In genomic region chr2:231455222-231455621, GRCh38 we compare ENCODE assay signal across 18 cellular contexts. TPM values are rescaled to one million over a fixed set of nuclear protein-coding genes. Genes with fewer than 3 reads are reported as not detected.
A peak's percentile ranks its signal among the peaks of the same experiment; 100 is the strongest.
DNase-seq lines count a peak whose midpoint lies in the region; ATAC-seq, FAIRE-seq and TF ChIP-seq lines count a peak whose summit lies in the region.
"Had no signal": no experiment of that assay in that cellular context is flagged by ENCODE, and none has a peak within 500 bp of the region (broad histone marks: within the 10 kb centered on the region; RNA-seq: fewer than 3 reads in every experiment).

No MANE protein-coding gene starts in this region.

- no peak overlapping the region for H4K91ac ChIP-seq in mesenchymal stem cell (ENCODE audit: low read length)

- H3K9me3 ChIP-seq in CD4-positive, alpha-beta T cell (ENCODE audit: control insufficient read depth, low read length), result no peaks in the 10 kb centered on the region
- no peaks in the 10 kb centered on the region for H3K9me3 ChIP-seq in mesenchymal stem cell (ENCODE audit: control insufficient read depth, low read length)
- H3K9me3 ChIP-seq: right lobe of liver had no signal

- peaks cover 39% of the 10 kb centered on the region for H3K4me1 Mint-ChIP-seq in CD4-positive, alpha-beta T cell (ENCODE audit: low read depth)
- H3K4me1 Mint-ChIP-seq in activated CD8-positive, alpha-beta T cell treated with anti-CD3 and anti-CD28 coated beads, Interleukin-2, amount 10 ng/mL, durations not matched to agents 7 days and 5 days (ENCODE audit: low read depth), result peaks cover 30% of the 10 kb centered on the region

- POLR2A ChIA-PET in CD4-positive, alpha-beta T cell (lab: Charles Lee), result interaction anchor here (5.9 kb wide), 1 partner anchor 9 kb away, joined by 117 read pairs; the partner anchor contains the start of gene NCL
- POLR2A ChIA-PET in activated CD8-positive, alpha-beta T cell treated with anti-CD3 and anti-CD28 coated beads, Interleukin-2, amount 10 ng/mL, durations not matched to agents 7 days and 5 days (lab: Charles Lee), result interaction anchor here (0.6 to 5.3 kb wide), 2 partner anchors 8 to 63 kb away, joined by 3 to 62 read pairs; partner anchors contain the start of gene NCL

- ATAC-seq in CD4-positive, alpha-beta T cell (ENCODE audit: poor library complexity), result no peak
- no peak for ATAC-seq in activated CD8-positive, alpha-beta T cell treated with anti-CD3 and anti-CD28 coated beads, Interleukin-2, amount 10 ng/mL, durations not matched to agents 7 days and 5 days
- no peak for ATAC-seq in HG03457 (IDR thresholded peaks at IDR 0.05; ENCODE audit: unreplicated experiment)
- ATAC-seq: right lobe of liver had no signal

- DNase-seq in CD4-positive, alpha-beta T cell, result no peak
- DNase-seq in GM12892 (ENCODE audit: insufficient read length) (no peak), mesenchymal stem cell (no peak), C1 segment of cervical spinal cord (lab: John Stamatoyannopoulos, UW) (no peak), G401 (ENCODE audit: low spot score) (no peak)
- no peak for DNase-seq in activated CD8-positive, alpha-beta T cell treated with anti-CD3 and anti-CD28 coated beads, Interleukin-2, amount 10 ng/mL, durations not matched to agents 7 days and 5 days
- DNase-seq: amniotic stem cell; CD4-positive, CD25-positive, alpha-beta regulatory T cell; GDM1; HCEC 1CT; Karpas-422; NCI-H1930; NCI-H69; RPMI8226; stimulated activated naive CD4-positive, alpha-beta T cell treated with Interleukin-2 at 50 U/mL for 16 hours had no signal

- H3K18ac ChIP-seq in mesenchymal stem cell (ENCODE audit: low read depth in 1 of 2, low read length in 2 of 2), result no peak overlapping the region

- H3K4ac ChIP-seq in mesenchymal stem cell (ENCODE audit: low read depth in 1 of 2, low read length in 2 of 2), result no peak overlapping the region

- H3K9ac ChIP-seq in mesenchymal stem cell (ENCODE audit: low read length), result no peak overlapping the region

- H3K4me3 ChIP-seq in mesenchymal stem cell (ENCODE audit: insufficient read depth in 1 of 2, low read depth in 1 of 2, low read length in 2 of 2), result no peak overlapping the region
- H3K4me3 ChIP-seq: dorsolateral prefrontal cortex, right lobe of liver had no signal

- no peak overlapping the region for H2AFZ ChIP-seq in mesenchymal stem cell (ENCODE audit: low read depth, low read length)

- peaks cover 43 to 83% of the 10 kb centered on the region in 2 experiments for H3K36me3 ChIP-seq in mesenchymal stem cell (ENCODE audit: control insufficient read depth in 1 of 2, insufficient read depth in 2 of 2, low read depth in 1 of 2, low read length in 2 of 2)

- H2BK12ac ChIP-seq in mesenchymal stem cell (ENCODE audit: low read length in 2 of 2), result no peak overlapping the region

- TF ChIP-seq POLR2A in GM12892 (IDR thresholded peaks at IDR 0.05; ENCODE audit: low read depth, low read length), result peak; percentile 66

- CTCF ChIA-PET in CD4-positive, alpha-beta T cell (lab: Charles Lee), result no interaction called here
- CTCF ChIA-PET in activated CD8-positive, alpha-beta T cell treated with anti-CD3 and anti-CD28 coated beads, Interleukin-2, amount 10 ng/mL, durations not matched to agents 7 days and 5 days (lab: Charles Lee), result interaction anchor here (0.8 to 1.4 kb wide), 3 partner anchors 50 to 351 kb away, joined by 3 to 4 read pairs (median 3); no protein-coding TSS in a partner anchor

- H3K79me1 ChIP-seq in mesenchymal stem cell (replicated peaks; ENCODE audit: low read length, poor library complexity, severe bottlenecking), result peaks cover 7% of the 10 kb centered on the region

- no peak overlapping the region for H3K27ac ChIP-seq in CD4-positive, alpha-beta T cell (ENCODE audit: low read depth, low read length)
- no peak overlapping the region for H3K27ac ChIP-seq in mesenchymal stem cell (ENCODE audit: low read length, poor library complexity, severe bottlenecking)
- H3K27ac ChIP-seq: dorsolateral prefrontal cortex, right lobe of liver had no signal

- intact Hi-C loops in CD4-positive, alpha-beta T cell (cut with DNase I, micrococcal nuclease), result no loop called here

- WGBS in mesenchymal stem cell, result 93% methylated on average over 11 of the region's 11 CpGs

- no peak overlapping the region for H3K14ac ChIP-seq in mesenchymal stem cell (ENCODE audit: low read length in 2 of 2)

- H3K27ac Mint-ChIP-seq in CD4-positive, alpha-beta T cell, result peak overlapping the region; percentile 14
- peak overlapping the region; percentile 63 for H3K27ac Mint-ChIP-seq in activated CD8-positive, alpha-beta T cell treated with anti-CD3 and anti-CD28 coated beads, Interleukin-2, amount 10 ng/mL, durations not matched to agents 7 days and 5 days

- H3K4me2 ChIP-seq in mesenchymal stem cell (ENCODE audit: low read length, poor library complexity, severe bottlenecking), result no peak overlapping the region

- H3K4me1 ChIP-seq in mesenchymal stem cell (ENCODE audit: control insufficient read depth, insufficient read depth, low read depth, low read length), result peaks cover 3% of the 10 kb centered on the region
- H3K4me1 ChIP-seq: right lobe of liver had no signal

- H4K8ac ChIP-seq in mesenchymal stem cell (ENCODE audit: low read length), result peak overlapping the region; percentile 31

- H3K23ac ChIP-seq in mesenchymal stem cell (ENCODE audit: low read length in 2 of 2), result no peak overlapping the region

- H3K36me3 Mint-ChIP-seq in CD4-positive, alpha-beta T cell (ENCODE audit: low read depth), result peaks cover 87% of the 10 kb centered on the region
- peaks cover 77% of the 10 kb centered on the region for H3K36me3 Mint-ChIP-seq in activated CD8-positive, alpha-beta T cell treated with anti-CD3 and anti-CD28 coated beads, Interleukin-2, amount 10 ng/mL, durations not matched to agents 7 days and 5 days (ENCODE audit: low read depth)

- H3K27me3 Mint-ChIP-seq in CD4-positive, alpha-beta T cell, result no peaks in the 10 kb centered on the region
- H3K27me3 Mint-ChIP-seq in activated CD8-positive, alpha-beta T cell treated with anti-CD3 and anti-CD28 coated beads, Interleukin-2, amount 10 ng/mL, durations not matched to agents 7 days and 5 days (ENCODE audit: low read depth), result no peaks in the 10 kb centered on the region

- no peak overlapping the region for H2BK5ac ChIP-seq in mesenchymal stem cell (ENCODE audit: low read depth, low read length, poor library complexity, severe bottlenecking)

- no peaks in the 10 kb centered on the region for H3K27me3 ChIP-seq in CD4-positive, alpha-beta T cell (ENCODE audit: control insufficient read depth, insufficient read depth, low read length)
- no peaks in the 10 kb centered on the region for H3K27me3 ChIP-seq in mesenchymal stem cell (ENCODE audit: control insufficient read depth in 1 of 2, insufficient read depth in 1 of 2, low read length in 2 of 2)
- H3K27me3 ChIP-seq: dorsolateral prefrontal cortex, right lobe of liver had no signal

- no peak overlapping the region for H2AK5ac ChIP-seq in mesenchymal stem cell (ENCODE audit: low read length, severe bottlenecking)

- peak overlapping the region; percentile 2 for H3K4me3 Mint-ChIP-seq in CD4-positive, alpha-beta T cell
- H3K4me3 Mint-ChIP-seq in activated CD8-positive, alpha-beta T cell treated with anti-CD3 and anti-CD28 coated beads, Interleukin-2, amount 10 ng/mL, durations not matched to agents 7 days and 5 days, result no peak overlapping the region

- H2BK15ac ChIP-seq in mesenchymal stem cell (ENCODE audit: low read depth, poor library complexity, severe bottlenecking), result no peak overlapping the region

- no peak for TF ChIP-seq CTCF in CD4-positive, alpha-beta T cell (IDR thresholded peaks at IDR 0.05)

- FAIRE-seq in GM12892 (lab: Jason Lieb, UNC), result no peak

- H3K9me3 Mint-ChIP-seq in CD4-positive, alpha-beta T cell, result no peaks in the 10 kb centered on the region
- H3K9me3 Mint-ChIP-seq in activated CD8-positive, alpha-beta T cell treated with anti-CD3 and anti-CD28 coated beads, Interleukin-2, amount 10 ng/mL, durations not matched to agents 7 days and 5 days (ENCODE audit: insufficient read depth), result no peaks in the 10 kb centered on the region
- H3K9me3 Mint-ChIP-seq: CD4-positive, CD25-positive, alpha-beta regulatory T cell had no signal

- in situ Hi-C loops in G401 (cut with HindIII; ENCODE audit: low sequenced_read_pairs), result no loop called here

- H2BK120ac ChIP-seq in mesenchymal stem cell (ENCODE audit: low read depth, low read length), result no peak overlapping the region

RNA-seq across cellular contexts. Expression of gene NCL, which starts 9.1 kb away (rescaled TPM):
- 100 to 1,000 TPM; 387 to 395 TPM for total RNA-seq in CD4-positive, alpha-beta T cell
- polyA plus RNA-seq in GM12892 (2012; ENCODE audit: missing spikeins), result 468 TPM
- total RNA-seq in activated CD8-positive, alpha-beta T cell treated with anti-CD3 and anti-CD28 coated beads, Interleukin-2, amount 10 ng/mL, durations not matched to agents 7 days and 5 days, result 100 to 1,000 TPM; 665 to 686 TPM
- polyA plus RNA-seq in mesenchymal stem cell (2013, experiment 1 of 2), result 256 TPM
- 256 TPM for polyA plus RNA-seq in mesenchymal stem cell (2013, experiment 2 of 2)
- total RNA-seq in G401 (2014; rRNA removed; shearing (Covaris generic)), result 159 and 386 TPM in 2 replicates

RNA-seq across cellular contexts. Expression of gene B3GNT7, which starts 59.7 kb away (rescaled TPM):
- under 1 TPM; 0.38 to 0.89 TPM for total RNA-seq in CD4-positive, alpha-beta T cell
- polyA plus RNA-seq in GM12892 (2012; ENCODE audit: missing spikeins), result 1.5 TPM
- total RNA-seq in activated CD8-positive, alpha-beta T cell treated with anti-CD3 and anti-CD28 coated beads, Interleukin-2, amount 10 ng/mL, durations not matched to agents 7 days and 5 days, result under 1 TPM; 0.26 to 0.34 TPM
- 0.26 TPM for polyA plus RNA-seq in mesenchymal stem cell (2013, experiment 1 of 2)
- 0.21 TPM for polyA plus RNA-seq in mesenchymal stem cell (2013, experiment 2 of 2)
- 0.14 and 0.18 TPM in 2 replicates for total RNA-seq in G401 (2014; rRNA removed; shearing (Covaris generic))
- total RNA-seq: CD4-positive, CD25-positive, alpha-beta regulatory T cell had no signal
- polyA plus RNA-seq: CD4-positive, CD25-positive, alpha-beta regulatory T cell had no signal
